8 cellular contexts compared by ENCODE assay signal in the genomic region with DNA sequence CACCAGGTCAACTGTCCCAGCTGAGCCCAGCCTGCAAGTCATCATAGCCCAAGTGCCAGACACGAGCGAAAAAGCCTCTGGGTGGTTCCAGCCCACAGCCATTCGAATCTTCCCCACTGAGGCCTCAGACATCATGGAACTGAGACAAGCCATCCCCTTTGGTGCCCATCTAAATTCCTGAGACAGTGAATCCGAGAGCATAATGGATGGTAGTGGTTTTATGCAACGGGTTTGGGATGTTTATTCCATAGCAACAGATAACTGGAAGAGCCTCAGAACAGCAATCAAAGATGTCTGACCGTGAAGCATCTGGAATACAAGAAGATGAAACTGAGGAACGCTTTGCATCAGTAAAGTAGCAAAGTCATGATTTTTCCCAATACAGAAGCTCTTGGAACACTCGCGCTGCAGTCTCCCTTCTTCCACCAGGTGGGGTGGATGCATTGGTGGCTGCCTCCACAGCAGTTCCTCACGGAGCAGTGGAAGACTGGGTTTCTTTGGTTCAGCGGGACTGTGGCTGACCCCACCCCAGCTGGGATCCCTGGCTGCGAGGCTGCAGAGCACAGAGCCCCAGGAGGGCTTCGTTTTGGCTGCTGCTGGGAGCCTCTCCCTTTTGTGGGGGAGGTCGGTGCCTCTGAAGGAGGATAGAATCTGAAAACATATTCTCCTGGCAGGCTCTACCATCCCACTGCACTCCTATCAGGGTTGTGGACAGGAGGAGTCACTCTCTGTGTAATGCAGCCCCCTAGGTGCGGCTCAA. TPM values are rescaled to one million over a fixed set of nuclear protein-coding genes. Genes with fewer than 3 reads are reported as not detected.
DNase-seq lines count a peak whose midpoint lies in the region; ATAC-seq and TF ChIP-seq lines count a peak whose summit lies in the region.

No MANE protein-coding gene starts in this region.

- ATAC-seq in left cardiac atrium (peak; percentile 94 to 97), HG03457 (IDR thresholded peaks at IDR 0.05; ENCODE audit: unreplicated experiment) (no peak), HG03439 (IDR thresholded peaks at IDR 0.05; ENCODE audit: unreplicated experiment) (no peak)

- H3K9me3 ChIP-seq in adrenal gland (replicated peaks in 1 of 3): no peaks in the 10 kb centered on the region

- peaks cover 6 to 21% of the 10 kb centered on the region in 2 donors for H3K4me1 ChIP-seq in adrenal gland (replicated peaks in 1 of 2)

- no peaks in the 10 kb centered on the region for H3K27me3 ChIP-seq in HL-60 (ENCODE audit: insufficient read depth, poor library complexity, severe bottlenecking)
- H3K27me3 ChIP-seq in adrenal gland: no peaks in the 10 kb centered on the region

- peak in 1 of 2 donors; percentile 8 for TF ChIP-seq POLR2A in adrenal gland (IDR thresholded peaks at IDR 0.05)

- 21 to 24% (median 22%) methylated on average over 13 to 15 of the region's 15 CpGs for WGBS in adrenal gland, 4 donors

- no peaks in the 10 kb centered on the region for H3K36me3 ChIP-seq in adrenal gland (replicated peaks in 1 of 2)

- POLR2A ChIA-PET in RWPE1 (lab: Yijun Ruan, JAX; ENCODE audit: low non-redundant PET): no interaction called here

- intact Hi-C loops in adrenal gland (cut with DNase I) (loop anchor here (10.0 kb wide), 1 partner anchor 90 kb away; no protein-coding TSS in a partner anchor), left cardiac atrium (cut with DNase I) (loop anchor here (1.0 to 5.0 kb wide), 2 partner anchors 87 to 89 kb away; no protein-coding TSS in a partner anchor)

- TF ChIP-seq CTCF in HL-60 (IDR thresholded peaks at IDR 0.05; ENCODE audit: insufficient read depth, low read length): peak; percentile 50
- peak; percentile 89 for TF ChIP-seq CTCF in RWPE1 (conservative IDR thresholded peaks at IDR 0.05; ENCODE audit: low read depth)
- TF ChIP-seq CTCF in adrenal gland (IDR thresholded peaks at IDR 0.05): peak; percentile 81 to 93 (median 92)

- peak; percentile 84 for DNase-seq in D341Med (ENCODE audit: low spot score)
- DNase-seq in HL-60 (ENCODE audit: low read depth in 1 of 2, low spot score in 1 of 2): peak; percentile 8 to 51
- DNase-seq in RWPE1 (ENCODE audit: low spot score): peak; percentile 74
- DNase-seq in adrenal gland: peak; percentile 80 to 93 (median 88)
- peak; percentile 80 for DNase-seq in left cardiac atrium
- DNase-seq in pulmonary artery endothelial cell (ENCODE audit: low read depth, low spot score): peak; percentile 41

- H3K4me3 ChIP-seq in HL-60 (replicated peaks; ENCODE audit: insufficient read depth, low read length) (no peak overlapping the region), adrenal gland (peak overlapping the region in 2 of 4 donors; percentile 14 to 54)

- H3K27ac ChIP-seq in HL-60 (replicated peaks) (no peak overlapping the region), RWPE1 (no peak overlapping the region), adrenal gland (peak overlapping the region in 2 of 5 donors; percentile 18 to 70)

- CTCF ChIA-PET in RWPE1 (lab: Yijun Ruan, JAX): interaction anchor here (0.6 to 1.4 kb wide), 17 partner anchors 16 to 367 kb away, joined by 3 to 19 read pairs (median 4); no protein-coding TSS in a partner anchor

RNA-seq across cellular contexts. Expression of a gene that starts 26.4 kb away (rescaled TPM):
- total RNA-seq in adrenal gland (10 to 100 TPM; 47.3 to 92.7 (median 60.1) TPM), left cardiac atrium (10 to 100 TPM; 21.1 to 26.3 TPM), pulmonary artery endothelial cell (22.8 and 24.4 TPM in 2 replicates)
- 100 to 1,000 TPM in 1 of 3 donors, 10 to 100 TPM in 2; 83.9 to 123 (median 85.5) TPM for polyA plus RNA-seq in adrenal gland

Comparison
In these comparisons a context has a peak if more than half of its experiments do, and no peak if none do; other contexts are left out.
1. DNase-seq: peak in every context shown above with its lines; median percentile 88 in adrenal gland; 84 in D341Med; 80 in left cardiac atrium; 74 in RWPE1; 41 in pulmonary artery endothelial cell; 30 in HL-60.
2. ATAC-seq: peak in left cardiac atrium (2 of 2); none in HG03457 (single experiment) and HG03439 (single experiment).
3. Peak in every context shown above with its lines, with median percentiles within 50 percentile points of each other: CTCF ChIP-seq.